Comparison of ENCODE assay signal across 12 cellular contexts in genomic region chr2:46170611-46171385, GRCh38.
DNase-seq lines count a peak whose midpoint lies in the region; ATAC-seq and TF ChIP-seq lines count a peak whose summit lies in the region.
"Had no signal": no experiment of that assay in that cellular context is flagged by ENCODE, and none has a peak within 500 bp of the region (broad histone marks: within the 10 kb centered on the region; RNA-seq: fewer than 3 reads in every experiment).

No MANE protein-coding gene starts in this region.

- TF ChIP-seq EP300 in esophagus muscularis mucosa (IDR thresholded peaks at IDR 0.05): no peak

- no peaks in the 10 kb centered on the region for H3K79me2 ChIP-seq in neural progenitor cell (ENCODE audit: low read depth)

- peaks cover 27% of the 10 kb centered on the region for H3K36me3 Mint-ChIP-seq in stimulated activated memory B cell treated with anti-CD40 and anti-IgM and Interleukin-4, amounts not matched to agents 10 μg/mL and 1 μg/mL and 100 μg/mL, for 72 hours
- H3K36me3 Mint-ChIP-seq in neural progenitor cell: no peaks in the 10 kb centered on the region

- no peak overlapping the region for H2AFZ ChIP-seq in neural progenitor cell (replicated peaks)

- H4K20me1 ChIP-seq in neural progenitor cell (ENCODE audit: low read depth): no peaks in the 10 kb centered on the region

- H3F3A ChIP-seq in neural progenitor cell (ENCODE audit: low read depth): no peaks in the 10 kb centered on the region

- TF ChIP-seq CTCF in HEK293 (tag by site-specific recombination; IDR thresholded peaks at IDR 0.05) (no peak), RWPE1 (conservative IDR thresholded peaks at IDR 0.05; ENCODE audit: low read depth) (no peak), esophagus muscularis mucosa (IDR thresholded peaks at IDR 0.05) (no peak), neural progenitor cell (IDR thresholded peaks at IDR 0.05) (no peak)

- H3K36me3 ChIP-seq in HEK293 (ENCODE audit: control insufficient read depth in 2 of 2, insufficient read depth in 1 of 2, low read length in 2 of 2) (no peaks in the 10 kb centered on the region), esophagus muscularis mucosa (no peaks in the 10 kb centered on the region), neural progenitor cell (no peaks in the 10 kb centered on the region)
- H3K36me3 ChIP-seq: Peyer's patch had no signal

- TF ChIP-seq POLR2A in esophagus muscularis mucosa (IDR thresholded peaks at IDR 0.05; ENCODE audit: low read depth): no peak

- H3K27ac Mint-ChIP-seq in stimulated activated memory B cell treated with anti-CD40 and anti-IgM and Interleukin-4, amounts not matched to agents 10 μg/mL and 1 μg/mL and 100 μg/mL, for 72 hours: no peak overlapping the region
- H3K27ac Mint-ChIP-seq in neural progenitor cell: no peak overlapping the region
- H3K27ac Mint-ChIP-seq: CD14-positive monocyte had no signal

- intact Hi-C loops in esophagus muscularis mucosa (cut with DNase I): no loop called here

- no peak overlapping the region for H3K4me3 ChIP-seq in HEK293 (ENCODE audit: low read depth, low read length)
- no peak overlapping the region for H3K4me3 ChIP-seq in esophagus muscularis mucosa
- H3K4me3 ChIP-seq in neural progenitor cell: no peak overlapping the region
- H3K4me3 ChIP-seq: MG63, mucosa of descending colon, Peyer's patch had no signal

- H3K9ac ChIP-seq in neural progenitor cell: no peak overlapping the region

- H3K27ac ChIP-seq in HEK293 (ENCODE audit: extremely low read depth, low read depth, low read length): no peak overlapping the region
- peak overlapping the region; percentile 97 for H3K27ac ChIP-seq in RWPE1
- peak overlapping the region in 3 of 4 donors; percentile 41 to 56 (median 46) for H3K27ac ChIP-seq in esophagus muscularis mucosa (replicated peaks in 1 of 4)
- H3K27ac ChIP-seq in neural progenitor cell: no peak overlapping the region
- H3K27ac ChIP-seq: Peyer's patch had no signal

- H3K27me3 Mint-ChIP-seq in stimulated activated memory B cell treated with anti-CD40 and anti-IgM and Interleukin-4, amounts not matched to agents 10 μg/mL and 1 μg/mL and 100 μg/mL, for 72 hours: no peaks in the 10 kb centered on the region
- H3K27me3 Mint-ChIP-seq in neural progenitor cell (ENCODE audit: insufficient read depth, low read depth): peaks cover 5% of the 10 kb centered on the region

- CTCF ChIA-PET in HEK293 (lab: Yijun Ruan, JAX): no interaction called here
- CTCF ChIA-PET in RWPE1 (lab: Yijun Ruan, JAX): interaction anchor here (0.5 to 1.2 kb wide), 3 partner anchors 45 to 447 kb away, joined by 3 read pairs; no protein-coding TSS in a partner anchor

- no peak for ATAC-seq in stimulated activated memory B cell treated with anti-CD40 and anti-IgM and Interleukin-4, amounts not matched to agents 10 μg/mL and 1 μg/mL and 100 μg/mL, for 72 hours

- H3K9me3 Mint-ChIP-seq in stimulated activated memory B cell treated with anti-CD40 and anti-IgM and Interleukin-4, amounts not matched to agents 10 μg/mL and 1 μg/mL and 100 μg/mL, for 72 hours: no peaks in the 10 kb centered on the region
- no peaks in the 10 kb centered on the region for H3K9me3 Mint-ChIP-seq in neural progenitor cell
- H3K9me3 Mint-ChIP-seq: CD14-positive monocyte had no signal

- no peaks in the 10 kb centered on the region for H3K4me1 Mint-ChIP-seq in stimulated activated memory B cell treated with anti-CD40 and anti-IgM and Interleukin-4, amounts not matched to agents 10 μg/mL and 1 μg/mL and 100 μg/mL, for 72 hours
- H3K4me1 Mint-ChIP-seq in neural progenitor cell: peaks cover 31% of the 10 kb centered on the region
- H3K4me1 Mint-ChIP-seq: CD14-positive monocyte had no signal

- H3K4me3 Mint-ChIP-seq in stimulated activated memory B cell treated with anti-CD40 and anti-IgM and Interleukin-4, amounts not matched to agents 10 μg/mL and 1 μg/mL and 100 μg/mL, for 72 hours: no peak overlapping the region
- H3K4me3 Mint-ChIP-seq in neural progenitor cell: no peak overlapping the region
- H3K4me3 Mint-ChIP-seq: CD14-positive monocyte had no signal

- no peaks in the 10 kb centered on the region for H3K27me3 ChIP-seq in esophagus muscularis mucosa
- no peaks in the 10 kb centered on the region for H3K27me3 ChIP-seq in neural progenitor cell
- H3K27me3 ChIP-seq: MG63, Peyer's patch had no signal

- no peak overlapping the region for H3K4me2 ChIP-seq in neural progenitor cell

- no peaks in the 10 kb centered on the region for H3K9me3 ChIP-seq in HEK293 (ENCODE audit: control insufficient read depth, insufficient read depth, low read depth, low read length)
- no peaks in the 10 kb centered on the region for H3K9me3 ChIP-seq in esophagus muscularis mucosa
- no peaks in the 10 kb centered on the region for H3K9me3 ChIP-seq in neural progenitor cell (ENCODE audit: low read depth)
- H3K9me3 ChIP-seq: MG63, mucosa of descending colon, Peyer's patch had no signal

- WGBS in esophagus muscularis mucosa: 55% methylated on average over 9 of the region's 10 CpGs

- POLR2A ChIA-PET in HEK293 (lab: Yijun Ruan, JAX): no interaction called here
- POLR2A ChIA-PET in RWPE1 (lab: Yijun Ruan, JAX; ENCODE audit: low non-redundant PET): interaction anchor here (1.2 kb wide), 1 partner anchor 124 kb away, joined by 6 read pairs; no protein-coding TSS in a partner anchor

- H3K4me1 ChIP-seq in HEK293 (ENCODE audit: control insufficient read depth, insufficient read depth, low read length) (no peaks in the 10 kb centered on the region), esophagus muscularis mucosa (peaks cover 6 to 24% (median 19%) of the 10 kb centered on the region in 4 donors), neural progenitor cell (peaks cover 29% of the 10 kb centered on the region)
- H3K4me1 ChIP-seq: Peyer's patch had no signal

- DNase-seq in RWPE1 (ENCODE audit: low spot score): peak; percentile 26
- DNase-seq in esophagus muscularis mucosa (ENCODE audit: extremely low spot score): no peak
- peak; percentile 19 for DNase-seq in superior temporal gyrus (ENCODE audit: extremely low spot score)
- no peak for DNase-seq in activated CD8-positive, alpha-beta memory T cell treated with anti-CD3 and anti-CD28 coated beads, Interleukin-2, amount 50 U/mL, for 48 hours
- DNase-seq in neural progenitor cell (ENCODE audit: low spot score): no peak
- DNase-seq: central memory CD4-positive, alpha-beta T cell; mucosa of descending colon; Peyer's patch had no signal

TF ChIP-seq in HEK293, 187 proteins besides CTCF, POLR2A, EP300 and RAD21:
- TF ChIP-seq, protein P1, sequence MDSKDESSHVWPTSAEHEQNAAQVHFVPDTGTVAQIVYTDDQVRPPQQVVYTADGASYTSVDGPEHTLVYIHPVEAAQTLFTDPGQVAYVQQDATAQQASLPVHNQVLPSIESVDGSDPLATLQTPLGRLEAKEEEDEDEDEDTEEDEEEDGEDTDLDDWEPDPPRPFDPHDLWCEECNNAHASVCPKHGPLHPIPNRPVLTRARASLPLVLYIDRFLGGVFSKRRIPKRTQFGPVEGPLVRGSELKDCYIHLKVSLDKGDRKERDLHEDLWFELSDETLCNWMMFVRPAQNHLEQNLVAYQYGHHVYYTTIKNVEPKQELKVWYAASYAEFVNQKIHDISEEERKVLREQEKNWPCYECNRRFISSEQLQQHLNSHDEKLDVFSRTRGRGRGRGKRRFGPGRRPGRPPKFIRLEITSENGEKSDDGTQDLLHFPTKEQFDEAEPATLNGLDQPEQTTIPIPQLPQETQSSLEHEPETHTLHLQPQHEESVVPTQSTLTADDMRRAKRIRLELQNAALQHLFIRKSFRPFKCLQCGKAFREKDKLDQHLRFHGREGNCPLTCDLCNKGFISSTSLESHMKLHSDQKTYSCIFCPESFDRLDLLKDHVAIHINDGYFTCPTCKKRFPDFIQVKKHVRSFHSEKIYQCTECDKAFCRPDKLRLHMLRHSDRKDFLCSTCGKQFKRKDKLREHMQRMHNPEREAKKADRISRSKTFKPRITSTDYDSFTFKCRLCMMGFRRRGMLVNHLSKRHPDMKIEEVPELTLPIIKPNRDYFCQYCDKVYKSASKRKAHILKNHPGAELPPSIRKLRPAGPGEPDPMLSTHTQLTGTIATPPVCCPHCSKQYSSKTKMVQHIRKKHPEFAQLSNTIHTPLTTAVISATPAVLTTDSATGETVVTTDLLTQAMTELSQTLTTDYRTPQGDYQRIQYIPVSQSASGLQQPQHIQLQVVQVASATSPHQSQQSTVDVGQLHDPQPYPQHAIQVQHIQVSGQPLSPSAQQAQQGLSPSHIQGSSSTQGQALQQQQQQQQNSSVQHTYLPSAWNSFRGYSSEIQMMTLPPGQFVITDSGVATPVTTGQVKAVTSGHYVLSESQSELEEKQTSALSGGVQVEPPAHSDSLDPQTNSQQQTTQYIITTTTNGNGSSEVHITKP (tag by site-specific recombination; IDR thresholded peaks at IDR 0.05): 0 out of 2 replicates have a peak, but pooled peaks have one; percentile 18
- TF ChIP-seq HOXA7 (CRISPR knock-in tag; IDR thresholded peaks at IDR 0.05; ENCODE audit: borderline replicate concordance): no peak
- no peak for TF ChIP-seq ZNF707 (tag by site-specific recombination; IDR thresholded peaks at IDR 0.05)
- TF ChIP-seq SALL2 (tag by site-specific recombination; IDR thresholded peaks at IDR 0.05; ENCODE audit: borderline replicate concordance): no peak
- TF ChIP-seq ZNF350 (tag by site-specific recombination; IDR thresholded peaks at IDR 0.05): no peak

Comparison
In these comparisons a context has a peak if more than half of its experiments do, and no peak if none do; other contexts are left out.
1. H3K27ac ChIP-seq: peak in RWPE1 (single experiment) and esophagus muscularis mucosa (3 of 4); none in HEK293 (single experiment) and neural progenitor cell (single experiment).
2. DNase-seq: peak in RWPE1 (single experiment) and superior temporal gyrus (single experiment); none in esophagus muscularis mucosa (single experiment), activated CD8-positive, alpha-beta memory T cell treated with anti-CD3 and anti-CD28 coated beads, Interleukin-2, amount 50 U/mL, for 48 hours (single experiment) and neural progenitor cell (single experiment).